9 cellular contexts compared by ENCODE assay signal in genomic region chr17:139401-140205, GRCh38. TPM values are rescaled to one million over a fixed set of nuclear protein-coding genes. Genes with fewer than 3 reads are reported as not detected.
"Had no signal": no experiment of that assay in that cellular context is flagged by ENCODE, and none has a peak within 500 bp of the region (broad histone marks: within the 10 kb centered on the region; RNA-seq: fewer than 3 reads in every experiment).

No MANE protein-coding gene starts in this region.

RNA-seq across cellular contexts. Expression of gene SCGB1C2, which starts 2.2 kb away (rescaled TPM):
- total RNA-seq: activated CD4-positive, alpha-beta T cell treated with anti-CD3 and anti-CD28 coated beads for 36 hours; activated CD8-positive, alpha-beta memory T cell treated with anti-CD3 and anti-CD28 coated beads for 36 hours; cerebellum; dermis blood vessel endothelial cell; epithelial cell of proximal tubule; frontal cortex; heart right ventricle; osteoblast; skeletal muscle tissue had no signal
- polyA plus RNA-seq: heart right ventricle had no signal

RNA-seq across cellular contexts. Expression of gene DOC2B, which starts 41.8 kb away (rescaled TPM):
- total RNA-seq: osteoblast had no signal
